ENCODE assay signal across 25 cellular contexts in the genomic region with DNA sequence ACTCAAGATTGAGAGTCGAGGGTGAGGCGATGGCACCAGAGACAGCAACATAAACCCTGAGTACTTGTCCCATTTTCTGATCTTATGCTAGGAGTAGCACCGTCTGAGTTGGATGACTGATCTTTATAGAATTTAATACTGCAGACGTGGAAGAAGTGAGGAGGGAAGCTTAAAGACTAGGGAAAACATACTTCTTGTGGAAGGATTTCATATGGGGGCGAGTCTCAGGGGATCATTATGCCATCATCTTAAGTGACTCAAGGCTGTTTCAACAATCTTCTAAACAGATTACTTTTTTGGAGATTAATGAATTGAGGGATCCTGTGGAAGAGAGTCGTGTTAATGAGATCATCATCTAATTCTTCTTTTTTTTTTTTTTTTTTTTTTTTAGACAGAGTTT. TPM values are rescaled to one million over a fixed set of nuclear protein-coding genes. Genes with fewer than 3 reads are reported as not detected.
DNase-seq lines count a peak whose midpoint lies in the region; ATAC-seq, FAIRE-seq and TF ChIP-seq lines count a peak whose summit lies in the region.
"Had no signal": no experiment of that assay in that cellular context is flagged by ENCODE, and none has a peak within 500 bp of the region (broad histone marks: within the 10 kb centered on the region; RNA-seq: fewer than 3 reads in every experiment).

No MANE protein-coding gene starts in this region.

- peak; percentile 5 for DNase-seq in GM04503 (ENCODE audit: low read depth)
- DNase-seq in astrocyte (ENCODE audit: low read depth) = peak; percentile 46
- peak; percentile 36 for DNase-seq in fibroblast of peridontal ligament (ENCODE audit: extremely low read depth)
- no peak for DNase-seq in naive thymus-derived CD4-positive, alpha-beta T cell
- no peak for DNase-seq in DMS79 (lab: John Stamatoyannopoulos, UW)
- no peak for DNase-seq in NOMO-1 treated with dmso at 0.1 percent for 144 hours (lab: John Stamatoyannopoulos, UW; ENCODE audit: unreplicated experiment)
- no peak for DNase-seq in stimulated activated CD4-positive, alpha-beta T cell treated with anti-CD3 and anti-CD28 coated beads, Interleukin-2, amount 100 ng/mL, for 24 hours
- DNase-seq: 8988T; CD4-positive, alpha-beta memory T cell; DMS53; H9; Kasumi-1; MM.1S; NCI-H1092; NCI-H1436 treated with DMSO at 0.1 percent for 48 hours; NCI-H2029 treated with DMSO at 0.1 percent for 48 hours; NCI-H2171; NCI-H446 treated with DMSO at 0.1 percent for 48 hours; NCI-H774; PC-9; SIG-M5 had no signal

- intact Hi-C loops in naive thymus-derived CD4-positive, alpha-beta T cell (cut with micrococcal nuclease) = no loop called here

- no peaks in the 10 kb centered on the region for H3K9me3 Mint-ChIP-seq in astrocyte (ENCODE audit: unreplicated experiment)
- H3K9me3 Mint-ChIP-seq in naive thymus-derived CD4-positive, alpha-beta T cell = peaks cover 0 to 8% (median 2%) of the 10 kb centered on the region in 11 donors
- H3K9me3 Mint-ChIP-seq: H9 had no signal

- ATAC-seq in naive thymus-derived CD4-positive, alpha-beta T cell = no peak

- no peak for FAIRE-seq in astrocyte (lab: Jason Lieb, UNC)

- no peak overlapping the region for H3K4me2 ChIP-seq in astrocyte (ENCODE audit: low read length)
- H3K4me2 ChIP-seq: BLaER1, PC-9 had no signal

- POLR2A ChIA-PET in naive thymus-derived CD4-positive, alpha-beta T cell (lab: Charles Lee) = no interaction called here

- H3K36me3 Mint-ChIP-seq in astrocyte (ENCODE audit: low read depth, unreplicated experiment) = no peaks in the 10 kb centered on the region
- peaks cover 0 to 4% (median 0%) of the 10 kb centered on the region in 5 donors for H3K36me3 Mint-ChIP-seq in naive thymus-derived CD4-positive, alpha-beta T cell
- H3K36me3 Mint-ChIP-seq: CD4-positive, alpha-beta memory T cell; IgD-negative memory B cell had no signal

- H3K4me1 ChIP-seq in ACC112 (ENCODE audit: control insufficient read depth, insufficient read depth, low read length, unreplicated experiment) (peaks cover 8% of the 10 kb centered on the region), astrocyte (ENCODE audit: insufficient read depth, low read length) (no peaks in the 10 kb centered on the region)
- no peaks in the 10 kb centered on the region for H3K4me1 ChIP-seq in naive thymus-derived CD4-positive, alpha-beta T cell (ENCODE audit: control insufficient read depth in 2 of 2, insufficient read depth in 2 of 2, low read length in 2 of 2)

- H3K27ac ChIP-seq in ACC112 (ENCODE audit: low read depth, low read length) (peak overlapping the region; percentile 37; the same call in 1 of the 2 replicates), astrocyte (ENCODE audit: low read depth, low read length) (no peak overlapping the region)
- H3K27ac ChIP-seq in naive thymus-derived CD4-positive, alpha-beta T cell (ENCODE audit: low read depth, low read length) = no peak overlapping the region
- H3K27ac ChIP-seq: BLaER1, PC-9, RWPE1 had no signal

- H3K9me3 ChIP-seq in astrocyte (ENCODE audit: insufficient read depth, low read depth, low read length) = no peaks in the 10 kb centered on the region
- H3K9me3 ChIP-seq in naive thymus-derived CD4-positive, alpha-beta T cell (ENCODE audit: control insufficient read depth in 2 of 3, low read length in 3 of 3) = no peaks in the 10 kb centered on the region
- H3K9me3 ChIP-seq: BLaER1 had no signal

- no peak overlapping the region for H3K4me3 Mint-ChIP-seq in astrocyte (ENCODE audit: unreplicated experiment)
- no peak overlapping the region for H3K4me3 Mint-ChIP-seq in naive thymus-derived CD4-positive, alpha-beta T cell
- H3K4me3 Mint-ChIP-seq: CD4-positive, alpha-beta memory T cell; H9; IgD-negative memory B cell had no signal

- no peak overlapping the region for H3K9ac ChIP-seq in astrocyte (ENCODE audit: low read length)
- H3K9ac ChIP-seq: BLaER1 had no signal

- no peaks in the 10 kb centered on the region for H3K79me2 ChIP-seq in ACC112 (ENCODE audit: control insufficient read depth, insufficient read depth, low read length, unreplicated experiment)
- no peaks in the 10 kb centered on the region for H3K79me2 ChIP-seq in astrocyte (ENCODE audit: insufficient read depth, low read length)

- H3K27ac Mint-ChIP-seq in astrocyte (ENCODE audit: unreplicated experiment) = no peak overlapping the region
- no peak overlapping the region for H3K27ac Mint-ChIP-seq in naive thymus-derived CD4-positive, alpha-beta T cell
- H3K27ac Mint-ChIP-seq: CD4-positive, alpha-beta memory T cell; H9; IgD-negative memory B cell had no signal

- H2AFZ ChIP-seq in ACC112 (ENCODE audit: low read length, unreplicated experiment) (no peak overlapping the region), astrocyte (ENCODE audit: low read depth, low read length) (no peak overlapping the region)
- H2AFZ ChIP-seq: PC-9 had no signal

- H3K36me3 ChIP-seq in ACC112 (ENCODE audit: insufficient read depth, low read length) (no peaks in the 10 kb centered on the region), astrocyte (ENCODE audit: insufficient read depth, low read length) (no peaks in the 10 kb centered on the region)
- no peaks in the 10 kb centered on the region for H3K36me3 ChIP-seq in naive thymus-derived CD4-positive, alpha-beta T cell (ENCODE audit: control insufficient read depth in 2 of 3, insufficient read depth in 3 of 3, low read length in 3 of 3)
- H3K36me3 ChIP-seq: BLaER1 had no signal

- TF ChIP-seq CTCF in astrocyte (IDR thresholded peaks at IDR 0.05; ENCODE audit: insufficient read depth, low read depth, low read length) = no peak

- CTCF ChIA-PET in naive thymus-derived CD4-positive, alpha-beta T cell (lab: Charles Lee) = no interaction called here

- H3K4me1 Mint-ChIP-seq in astrocyte (ENCODE audit: low read depth, unreplicated experiment) = peaks cover 10% of the 10 kb centered on the region
- no peaks in the 10 kb centered on the region for H3K4me1 Mint-ChIP-seq in naive thymus-derived CD4-positive, alpha-beta T cell
- H3K4me1 Mint-ChIP-seq: CD4-positive, alpha-beta memory T cell; IgD-negative memory B cell had no signal

- H3K27me3 Mint-ChIP-seq in astrocyte (ENCODE audit: low read depth, unreplicated experiment) = no peaks in the 10 kb centered on the region
- peaks cover 0 to 9% (median 0%) of the 10 kb centered on the region in 5 donors for H3K27me3 Mint-ChIP-seq in naive thymus-derived CD4-positive, alpha-beta T cell
- H3K27me3 Mint-ChIP-seq: IgD-negative memory B cell had no signal

- H4K20me1 ChIP-seq in astrocyte (ENCODE audit: insufficient read depth, low read length) = no peaks in the 10 kb centered on the region
- H4K20me1 ChIP-seq: BLaER1 had no signal

- H3K4me3 ChIP-seq in ACC112 (ENCODE audit: low read depth, low read length) (no peak overlapping the region), astrocyte (ENCODE audit: insufficient read depth, low read depth, low read length) (no peak overlapping the region)
- no peak overlapping the region for H3K4me3 ChIP-seq in naive thymus-derived CD4-positive, alpha-beta T cell (ENCODE audit: low read length)
- H3K4me3 ChIP-seq: BLaER1, PC-9 had no signal

- no peaks in the 10 kb centered on the region for H3K27me3 ChIP-seq in ACC112 (ENCODE audit: insufficient read depth, low read length)
- H3K27me3 ChIP-seq in astrocyte (ENCODE audit: insufficient read depth, low read length) = no peaks in the 10 kb centered on the region
- H3K27me3 ChIP-seq in naive thymus-derived CD4-positive, alpha-beta T cell (ENCODE audit: control insufficient read depth in 2 of 2, insufficient read depth in 2 of 2, low read length in 2 of 2) = no peaks in the 10 kb centered on the region
- H3K27me3 ChIP-seq: BLaER1 had no signal

RNA-seq across cellular contexts. Expression of a gene that starts 17.2 kb away (rescaled TPM):
- total RNA-seq in astrocyte = 590 and 591 TPM in 2 replicates
- total RNA-seq in naive thymus-derived CD4-positive, alpha-beta T cell = under 1 TPM in 1 of 5 experiments, not detected in 4; 0.05 TPM
- polyA plus RNA-seq in naive thymus-derived CD4-positive, alpha-beta T cell = not detected
- total RNA-seq: CD4-positive, alpha-beta memory T cell had no signal
- polyA plus RNA-seq: CD4-positive, alpha-beta memory T cell; IgD-negative memory B cell had no signal

Comparison
In these comparisons a context has a peak if more than half of its experiments do, and no peak if none do; other contexts are left out.
1. DNase-seq: peak in GM04503 (single experiment), astrocyte (single experiment) and fibroblast of peridontal ligament (single experiment); none in naive thymus-derived CD4-positive, alpha-beta T cell (0 of 9), DMS79 (single experiment), NOMO-1 treated with dmso at 0.1 percent for 144 hours (single experiment) and stimulated activated CD4-positive, alpha-beta T cell treated with anti-CD3 and anti-CD28 coated beads, Interleukin-2, amount 100 ng/mL, for 24 hours (0 of 2).
2. RNA of a gene that starts 17.2 kb away (total RNA-seq): 590 to 591 TPM in astrocyte; 0.05 TPM in naive thymus-derived CD4-positive, alpha-beta T cell; every median in the first group is over 100 times any median in the second.